ENCODE assay signal across 22 cellular contexts in the genomic region with DNA sequence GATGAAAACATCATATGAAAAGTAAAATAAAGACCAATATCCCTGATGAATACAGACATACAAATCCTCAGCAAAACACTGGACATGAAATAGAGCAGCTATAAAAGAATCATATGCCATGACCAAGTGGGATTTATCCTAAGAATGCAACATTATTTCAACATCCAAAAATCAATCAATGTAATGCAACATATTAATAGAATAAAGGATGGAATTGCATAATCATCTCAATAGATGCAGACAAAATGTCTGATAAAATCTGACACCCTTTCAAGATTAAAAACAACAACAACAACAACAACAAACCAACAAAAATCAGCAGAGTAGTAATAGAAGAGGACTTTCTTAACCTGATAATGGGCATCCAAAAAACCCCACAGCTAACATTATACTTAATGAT.
DNase-seq lines count a peak whose midpoint lies in the region; ATAC-seq, FAIRE-seq and TF ChIP-seq lines count a peak whose summit lies in the region.
"Had no signal": no experiment of that assay in that cellular context is flagged by ENCODE, and none has a peak within 500 bp of the region (broad histone marks: within the 10 kb centered on the region; RNA-seq: fewer than 3 reads in every experiment).

No MANE protein-coding gene starts in this region.

- H3K4me1 ChIP-seq in astrocyte (ENCODE audit: insufficient read depth, low read length), result peaks cover 13% of the 10 kb centered on the region

- no peak overlapping the region for H3K4me3 Mint-ChIP-seq in activated naive CD4-positive, alpha-beta T cell treated with anti-CD3 and anti-CD28 coated beads, Interleukin-2, amount 50 U/mL, for 24 hours
- H3K4me3 Mint-ChIP-seq in astrocyte (ENCODE audit: unreplicated experiment), result no peak overlapping the region
- H3K4me3 Mint-ChIP-seq: CD4-positive, alpha-beta memory T cell had no signal

- no peak overlapping the region for H2AFZ ChIP-seq in astrocyte (ENCODE audit: low read depth, low read length)
- H2AFZ ChIP-seq: GM23248 had no signal

- H3K9me3 Mint-ChIP-seq in activated naive CD4-positive, alpha-beta T cell treated with anti-CD3 and anti-CD28 coated beads, Interleukin-2, amount 50 U/mL, for 24 hours, result peaks cover 12% of the 10 kb centered on the region
- H3K9me3 Mint-ChIP-seq in astrocyte (ENCODE audit: unreplicated experiment), result no peaks in the 10 kb centered on the region
- H3K9me3 Mint-ChIP-seq: CD4-positive, alpha-beta memory T cell had no signal

- no peak overlapping the region for H3K4me2 ChIP-seq in astrocyte (ENCODE audit: low read length)
- H3K4me2 ChIP-seq: A549 had no signal

- FAIRE-seq in GM19239 (lab: Jason Lieb, UNC) (peak; percentile 60), astrocyte (lab: Jason Lieb, UNC) (peak; percentile 23), islet of Langerhans (lab: Jason Lieb, UNC) (peak; percentile 9)
- FAIRE-seq: A549, GM12891, GM18507, H1 had no signal

- peak overlapping the region; percentile 73 for H3K27ac Mint-ChIP-seq in activated naive CD4-positive, alpha-beta T cell treated with anti-CD3 and anti-CD28 coated beads, Interleukin-2, amount 50 U/mL, for 24 hours
- H3K27ac Mint-ChIP-seq in astrocyte (ENCODE audit: unreplicated experiment), result no peak overlapping the region
- H3K27ac Mint-ChIP-seq: CD4-positive, alpha-beta memory T cell had no signal

- no peaks in the 10 kb centered on the region for H3K79me2 ChIP-seq in astrocyte (ENCODE audit: insufficient read depth, low read length)

- no peaks in the 10 kb centered on the region for H3K27me3 Mint-ChIP-seq in activated naive CD4-positive, alpha-beta T cell treated with anti-CD3 and anti-CD28 coated beads, Interleukin-2, amount 50 U/mL, for 24 hours
- H3K27me3 Mint-ChIP-seq in astrocyte (ENCODE audit: low read depth, unreplicated experiment), result no peaks in the 10 kb centered on the region
- H3K27me3 Mint-ChIP-seq: CD4-positive, alpha-beta memory T cell had no signal

- H3K27ac ChIP-seq in astrocyte (ENCODE audit: low read depth, low read length), result no peak overlapping the region
- H3K27ac ChIP-seq: A549, GM23248 had no signal

- no peak overlapping the region for H3K9ac ChIP-seq in astrocyte (ENCODE audit: low read length)
- H3K9ac ChIP-seq: GM23248 had no signal

- H3K27me3 ChIP-seq in astrocyte (ENCODE audit: insufficient read depth, low read length), result no peaks in the 10 kb centered on the region

- H3K4me3 ChIP-seq in astrocyte (ENCODE audit: insufficient read depth, low read depth, low read length), result no peak overlapping the region
- H3K4me3 ChIP-seq: A549, GM23248 had no signal

- no peaks in the 10 kb centered on the region for H3K9me3 ChIP-seq in astrocyte (ENCODE audit: insufficient read depth, low read depth, low read length)

- H3K36me3 ChIP-seq in astrocyte (ENCODE audit: insufficient read depth, low read length), result no peaks in the 10 kb centered on the region

- H3K36me3 Mint-ChIP-seq in activated naive CD4-positive, alpha-beta T cell treated with anti-CD3 and anti-CD28 coated beads, Interleukin-2, amount 50 U/mL, for 24 hours, result no peaks in the 10 kb centered on the region
- peaks cover 1% of the 10 kb centered on the region for H3K36me3 Mint-ChIP-seq in astrocyte (ENCODE audit: low read depth, unreplicated experiment)
- H3K36me3 Mint-ChIP-seq: CD4-positive, alpha-beta memory T cell had no signal

- peaks cover 59% of the 10 kb centered on the region for H3K4me1 Mint-ChIP-seq in activated naive CD4-positive, alpha-beta T cell treated with anti-CD3 and anti-CD28 coated beads, Interleukin-2, amount 50 U/mL, for 24 hours
- H3K4me1 Mint-ChIP-seq in astrocyte (ENCODE audit: low read depth, unreplicated experiment), result peaks cover 21% of the 10 kb centered on the region

- no peak for DNase-seq in activated naive CD4-positive, alpha-beta T cell treated with Interleukin-2 at 50 U/mL for 16 hours
- DNase-seq in GM19239 (ENCODE audit: insufficient read length, low spot score) (no peak), astrocyte (ENCODE audit: low read depth) (no peak), Kasumi-1 (lab: John Stamatoyannopoulos, UW) (no peak)
- DNase-seq: 8988T; C1 segment of cervical spinal cord; Calu3; CD4-positive, alpha-beta memory T cell; COR-L47; DMS53; DMS79 treated with DMSO at 0.1 percent for 48 hours; GF-D8; GM23248; H7; HCEC 1CT had no signal

- no peaks in the 10 kb centered on the region for H4K20me1 ChIP-seq in astrocyte (ENCODE audit: insufficient read depth, low read length)

- no peak for ATAC-seq in HG03045 (IDR thresholded peaks at IDR 0.05; ENCODE audit: unreplicated experiment)
- ATAC-seq: A549 had no signal

- no peak for TF ChIP-seq CTCF in astrocyte (IDR thresholded peaks at IDR 0.05; ENCODE audit: insufficient read depth, low read depth, low read length)
